8 cellular contexts compared by ENCODE assay signal in genomic region chr11:61361686-61362541, GRCh38. TPM values are rescaled to one million over a fixed set of nuclear protein-coding genes. Genes with fewer than 3 reads are reported as not detected.
DNase-seq lines count a peak whose midpoint lies in the region; ATAC-seq and TF ChIP-seq lines count a peak whose summit lies in the region.

CYB561A3 (minus strand) TSS chr11:61361882; CDS start chr11:61356713, 5,169 bp downstream.
TMEM138 (plus strand) TSS chr11:61362374; CDS start chr11:61364391, 2,017 bp downstream.

- peak within 1 kb of the TSS; percentile 93 for H3K4me3 ChIP-seq in HFF-Myc (replicated peaks; ENCODE audit: low read depth, low read length)
- peak within 1 kb of the TSS; percentile 98 for H3K4me3 ChIP-seq in NB4 (ENCODE audit: low read depth, low read length)
- peak within 1 kb of the TSS; percentile 84 for H3K4me3 ChIP-seq in osteoblast (ENCODE audit: insufficient read depth, low read length)
- peak within 1 kb of the TSS; percentile 98 for H3K4me3 ChIP-seq in thoracic aorta

- peak within 1 kb of the TSS; percentile 99 for H2AFZ ChIP-seq in osteoblast (ENCODE audit: low read length)

- peak within 1 kb of the TSS; percentile 99 for H3K4me2 ChIP-seq in osteoblast (ENCODE audit: insufficient read depth, low read length)

- H3K27ac Mint-ChIP-seq in activated naive CD4-positive, alpha-beta T cell treated with anti-CD3 and anti-CD28 coated beads, Interleukin-2, amount 50 U/mL, for 72 hours: peak within 1 kb of the TSS; percentile 92 to 100

- TF ChIP-seq CTCF in HFF-Myc (IDR thresholded peaks at IDR 0.05; ENCODE audit: low read depth, low read length, missing control alignments): no peak
- TF ChIP-seq CTCF in NB4 (IDR thresholded peaks at IDR 0.05; ENCODE audit: low read depth, low read length): no peak
- TF ChIP-seq CTCF in osteoblast (IDR thresholded peaks at IDR 0.05; ENCODE audit: extremely low read depth, low read depth, low read length): no peak
- no peak for TF ChIP-seq CTCF in thoracic aorta (IDR thresholded peaks at IDR 0.05)

- peak; percentile 96 for ATAC-seq in SK-N-SH treated with all-trans-retinoic acid at 6 μM for 48 hours
- ATAC-seq in activated naive CD4-positive, alpha-beta T cell treated with anti-CD3 and anti-CD28 coated beads, Interleukin-2, amount 50 U/mL, for 72 hours: peak; percentile 94
- peak; percentile 88 for ATAC-seq in thoracic aorta (ENCODE audit: insufficient number of reproducible peaks, low FRiP score, low read depth)

- peaks cover 52% of the 10 kb centered on the region for H3K79me2 ChIP-seq in osteoblast (ENCODE audit: insufficient read depth, low read length)

- H3K9me3 ChIP-seq in osteoblast (ENCODE audit: low read depth, low read length) (no peaks in the 10 kb centered on the region), thoracic aorta (no peaks in the 10 kb centered on the region)

- peaks cover 3% of the 10 kb centered on the region for H4K20me1 ChIP-seq in osteoblast (ENCODE audit: insufficient read depth, low read length)

- DNase-seq in GM04503 (ENCODE audit: low read depth) (peak; percentile 65), HFF-Myc (ENCODE audit: extremely low read depth, low read depth) (peak; percentile 66), NB4 (ENCODE audit: low read depth) (peak; percentile 98), glomerular visceral epithelial cell (ENCODE audit: extremely low spot score) (peak; percentile 94), osteoblast (ENCODE audit: insufficient read length, low spot score, missing footprints) (peak; percentile 97), thoracic aorta (ENCODE audit: low spot score) (peak; percentile 70)
- peak; percentile 89 for DNase-seq in activated naive CD4-positive, alpha-beta T cell treated with anti-CD3 and anti-CD28 coated beads, Interleukin-2, amount 50 U/mL, for 72 hours (ENCODE audit: low spot score in 2 of 2)

- H3K36me3 ChIP-seq in osteoblast (ENCODE audit: insufficient read depth, low read length) (peaks cover 36% of the 10 kb centered on the region), thoracic aorta (peaks cover 16% of the 10 kb centered on the region)

- peaks cover 45% of the 10 kb centered on the region for H3K4me1 ChIP-seq in osteoblast (ENCODE audit: insufficient read depth, low read length)
- peaks cover 13 to 31% of the 10 kb centered on the region in 2 donors for H3K4me1 ChIP-seq in thoracic aorta (ENCODE audit: control insufficient read depth in 1 of 2, low read depth in 2 of 2)

- no peaks in the 10 kb centered on the region for H3K9me3 Mint-ChIP-seq in activated naive CD4-positive, alpha-beta T cell treated with anti-CD3 and anti-CD28 coated beads, Interleukin-2, amount 50 U/mL, for 72 hours

- H3K27ac ChIP-seq in osteoblast (ENCODE audit: low read depth, low read length): peak within 1 kb of the TSS; percentile 96
- peak within 1 kb of the TSS; percentile 100 for H3K27ac ChIP-seq in thoracic aorta

- peaks cover 17 to 30% of the 10 kb centered on the region in 2 donors for H3K36me3 Mint-ChIP-seq in activated naive CD4-positive, alpha-beta T cell treated with anti-CD3 and anti-CD28 coated beads, Interleukin-2, amount 50 U/mL, for 72 hours

- peak; percentile 93 for TF ChIP-seq POLR2A in NB4 (IDR thresholded peaks at IDR 0.05; ENCODE audit: extremely low read depth, insufficient read length)

- H3K27me3 ChIP-seq in osteoblast (ENCODE audit: insufficient read depth, low read length) (no peaks in the 10 kb centered on the region), thoracic aorta (replicated peaks; ENCODE audit: insufficient read depth) (no peaks in the 10 kb centered on the region)

TF ChIP-seq in SK-N-SH treated with all-trans-retinoic acid at 6 μM for 48 hours, 23 proteins besides CTCF, POLR2A, EP300 and RAD21:
- no peak for TF ChIP-seq ESRRG (CRISPR knock-in tag; IDR thresholded peaks at IDR 0.05)
- no peak for TF ChIP-seq ZFP30 (CRISPR knock-in tag; IDR thresholded peaks at IDR 0.05)
- TF ChIP-seq OSR1 (CRISPR knock-in tag; IDR thresholded peaks at IDR 0.05): no peak
- TF ChIP-seq CSRNP3 (CRISPR knock-in tag; IDR thresholded peaks at IDR 0.05): no peak
- TF ChIP-seq TCF4 (CRISPR knock-in tag; IDR thresholded peaks at IDR 0.05; ENCODE audit: borderline replicate concordance): no peak; the same call in 1 of the 2 replicates
- TF ChIP-seq CSDC2 (CRISPR knock-in tag; IDR thresholded peaks at IDR 0.05): no peak
- TF ChIP-seq POU6F1 (CRISPR knock-in tag; IDR thresholded peaks at IDR 0.05; ENCODE audit: borderline replicate concordance, low read depth): no peak
- TF ChIP-seq PPARA (CRISPR knock-in tag; IDR thresholded peaks at IDR 0.05; ENCODE audit: borderline replicate concordance): no peak
- no peak for TF ChIP-seq TOX (CRISPR knock-in tag; IDR thresholded peaks at IDR 0.05; ENCODE audit: borderline replicate concordance)
- TF ChIP-seq GLIS3 (CRISPR knock-in tag; IDR thresholded peaks at IDR 0.05): no peak
- no peak for TF ChIP-seq CREB5 (CRISPR knock-in tag; IDR thresholded peaks at IDR 0.05; ENCODE audit: low read depth)
- no peak; the same call in 1 of the 2 replicates for TF ChIP-seq TSHZ2 (CRISPR knock-in tag; IDR thresholded peaks at IDR 0.05)
- no peak for TF ChIP-seq ZC3H10 (CRISPR knock-in tag; IDR thresholded peaks at IDR 0.05)
- no peak for TF ChIP-seq SNAI2 (CRISPR knock-in tag; IDR thresholded peaks at IDR 0.05)
- no peak for TF ChIP-seq BACH2 (CRISPR knock-in tag; IDR thresholded peaks at IDR 0.05; ENCODE audit: borderline replicate concordance)
- TF ChIP-seq ARNTL (CRISPR knock-in tag; IDR thresholded peaks at IDR 0.05; ENCODE audit: borderline replicate concordance, low read depth): no peak

RNA-seq across cellular contexts. Expression of gene CYB561A3, which starts in this region (rescaled TPM):
- total RNA-seq in activated naive CD4-positive, alpha-beta T cell treated with anti-CD3 and anti-CD28 coated beads, Interleukin-2, amount 50 U/mL, for 72 hours: 10 to 100 TPM; 38.3 to 68.7 TPM
- total RNA-seq in osteoblast: 149 and 151 TPM in 2 replicates
- total RNA-seq in thoracic aorta: 10 to 100 TPM; 37.1 to 80.8 TPM

RNA-seq across cellular contexts. Expression of gene TMEM138, which starts in this region (rescaled TPM):
- 10 to 100 TPM; 32.4 to 44.2 TPM for total RNA-seq in activated naive CD4-positive, alpha-beta T cell treated with anti-CD3 and anti-CD28 coated beads, Interleukin-2, amount 50 U/mL, for 72 hours
- total RNA-seq in osteoblast (41.3 and 48.3 TPM in 2 replicates), thoracic aorta (10 to 100 TPM; 49.7 to 63.5 TPM)

Comparison
In these comparisons a context has a peak if more than half of its experiments do, and no peak if none do; other contexts are left out.
1. Peak in every context shown above with its lines: DNase-seq, ATAC-seq, H3K4me3 ChIP-seq and H3K27ac ChIP-seq.